In genomic region chr1:145281037-145281727, GRCh38 we compare ENCODE assay signal across 8 cellular contexts.
A peak's percentile ranks its signal among the peaks of the same experiment; 100 is the strongest.
DNase-seq lines count a peak whose midpoint lies in the region; TF ChIP-seq lines count a peak whose summit lies in the region.
"Not testable (repeated sequence)": the region's sequence is repeated elsewhere in the genome, so short reads cannot be mapped to it uniquely, and the experiment has no call there.

No MANE protein-coding gene starts in this region.

- not testable (repeated sequence) for H3K4me1 ChIP-seq in neuron (ENCODE audit: insufficient read depth, low read length)

- H3K9me3 ChIP-seq in neuron (ENCODE audit: low read length) = not testable (repeated sequence)

- CTCF ChIA-PET in HEK293T (lab: Yijun Ruan, JAX) = not testable (repeated sequence)

- H3K27me3 Mint-ChIP-seq in stimulated activated naive CD8-positive, alpha-beta T cell treated with anti-CD3 and anti-CD28 coated beads, Interleukin-15, Interleukin-2, amounts not matched to agents 100 ng/mL and 50 ng/mL, for 24 hours = not testable (repeated sequence)

- peak overlapping the region; percentile 78 for H3K4me3 Mint-ChIP-seq in stimulated activated naive CD8-positive, alpha-beta T cell treated with anti-CD3 and anti-CD28 coated beads, Interleukin-15, Interleukin-2, amounts not matched to agents 100 ng/mL and 50 ng/mL, for 24 hours

- H3K4me3 ChIP-seq in neuron (ENCODE audit: low read length) = peak overlapping the region; percentile 25

- H3K27ac Mint-ChIP-seq in stimulated activated naive CD8-positive, alpha-beta T cell treated with anti-CD3 and anti-CD28 coated beads, Interleukin-15, Interleukin-2, amounts not matched to agents 100 ng/mL and 50 ng/mL, for 24 hours = peak overlapping the region; percentile 99

- not testable (repeated sequence) for H3K4me1 Mint-ChIP-seq in stimulated activated naive CD8-positive, alpha-beta T cell treated with anti-CD3 and anti-CD28 coated beads, Interleukin-15, Interleukin-2, amounts not matched to agents 100 ng/mL and 50 ng/mL, for 24 hours (ENCODE audit: low read depth)

- H3K27me3 ChIP-seq in neuron (ENCODE audit: insufficient read depth, low read length) = not testable (repeated sequence)

- not testable (repeated sequence) for H3K9me3 Mint-ChIP-seq in stimulated activated naive CD8-positive, alpha-beta T cell treated with anti-CD3 and anti-CD28 coated beads, Interleukin-15, Interleukin-2, amounts not matched to agents 100 ng/mL and 50 ng/mL, for 24 hours

- DNase-seq in GM04503 (ENCODE audit: low read depth) (peak; percentile 87), HEK293T (ENCODE audit: extremely low spot score) (peak; percentile 67), NAMALWA (ENCODE audit: low spot score) (peak; percentile 100), SHP77 treated with DMSO at 0.1 percent for 48 hours (lab: John Stamatoyannopoulos, UW) (peak; percentile 100), fibroblast of the conjunctiva (ENCODE audit: low read depth) (peak; percentile 98)
- peak; percentile 92 for DNase-seq in activated effector memory CD4-positive, alpha-beta T cell treated with anti-CD3 and anti-CD28 coated beads, Interleukin-2, amount 50 U/mL, for 16 hours

- H3K36me3 ChIP-seq in neuron (ENCODE audit: insufficient read depth, low read length) = not testable (repeated sequence)

- not testable (repeated sequence) for H3K36me3 Mint-ChIP-seq in stimulated activated naive CD8-positive, alpha-beta T cell treated with anti-CD3 and anti-CD28 coated beads, Interleukin-15, Interleukin-2, amounts not matched to agents 100 ng/mL and 50 ng/mL, for 24 hours (ENCODE audit: low read depth)

- H2AFZ ChIP-seq in neuron (ENCODE audit: low read depth, low read length) = not testable (repeated sequence)

- POLR2A ChIA-PET in HEK293T (lab: Yijun Ruan, JAX) = interaction anchor here (0.8 to 1.2 kb wide), 3 partner anchors 184 to 869 kb away, joined by 3 to 5 read pairs (median 3); no protein-coding TSS in a partner anchor

TF ChIP-seq in HEK293T, 16 proteins besides CTCF, POLR2A, EP300 and RAD21:
- TF ChIP-seq NFRKB (IDR thresholded peaks at IDR 0.05) (peak; percentile 93), FOXM1 (IDR thresholded peaks at IDR 0.05; ENCODE audit: borderline replicate concordance) (0 out of 2 replicates have a peak, but pooled peaks have one; percentile 46), ARNT (IDR thresholded peaks at IDR 0.05) (peak; percentile 77), BHLHE40 (IDR thresholded peaks at IDR 0.05; ENCODE audit: borderline replicate concordance) (peak; percentile 73), L3MBTL2 (conservative IDR thresholded peaks at IDR 0.05) (peak; percentile 85), TARDBP (IDR thresholded peaks at IDR 0.05) (peak; percentile 91), ELF4 (IDR thresholded peaks at IDR 0.05) (peak; percentile 100), FOXK2 (IDR thresholded peaks at IDR 0.05) (peak; percentile 96), CTBP1 (IDR thresholded peaks at IDR 0.05; ENCODE audit: borderline replicate concordance) (peak; percentile 87), LEF1 (IDR thresholded peaks at IDR 0.05; ENCODE audit: borderline replicate concordance) (peak; percentile 89; the same call in 1 of the 2 replicates)

Comparison
In these comparisons a context has a peak if more than half of its experiments do, and no peak if none do; other contexts are left out.
1. Peak in every context shown above with its lines: DNase-seq and H3K4me3 ChIP-seq.